8 cellular contexts compared by ENCODE assay signal in the genomic region with DNA sequence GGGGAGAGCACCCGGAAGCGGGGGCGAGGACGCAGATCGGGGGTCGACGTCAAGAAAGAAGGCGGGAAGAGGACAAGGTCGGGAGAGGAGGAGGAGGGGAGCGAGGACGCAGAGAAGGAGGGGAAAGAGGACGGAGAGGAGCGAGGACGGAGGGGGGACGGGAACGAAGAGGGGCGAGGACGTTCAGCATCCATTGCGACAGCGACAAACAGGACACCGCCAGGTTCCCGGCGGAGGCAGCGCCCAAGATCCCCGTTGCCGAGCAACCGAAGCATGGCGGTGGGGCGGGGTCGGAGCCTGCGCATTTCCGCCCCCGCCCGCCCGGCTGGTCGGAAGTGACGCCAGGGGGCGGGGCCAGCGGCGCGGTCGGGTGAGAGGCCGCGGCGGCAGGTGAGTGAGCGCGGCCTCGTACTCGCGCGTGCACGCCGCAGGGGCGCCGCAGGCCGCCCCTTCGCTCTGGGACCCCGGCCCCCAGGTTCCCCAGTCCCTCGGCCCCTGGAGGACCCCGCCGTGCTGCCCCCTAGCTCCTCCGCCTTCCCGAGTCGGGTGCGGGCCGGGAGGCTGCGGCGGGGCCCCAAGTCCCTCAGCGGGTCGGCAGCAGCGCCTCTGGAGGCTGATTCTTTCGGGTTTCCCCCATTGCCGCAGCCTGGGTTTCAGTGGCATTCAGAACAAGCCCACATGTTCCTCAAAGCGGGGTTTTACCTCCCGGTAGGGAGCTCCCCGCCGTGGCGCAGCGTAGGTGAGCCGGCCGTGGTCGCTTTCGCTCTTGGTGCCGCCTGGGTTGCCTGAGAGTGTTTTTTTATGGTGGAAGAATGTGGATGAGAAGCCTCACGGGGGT. TPM values are rescaled to one million over a fixed set of nuclear protein-coding genes. Genes with fewer than 3 reads are reported as not detected.
DNase-seq lines count a peak whose midpoint lies in the region; ATAC-seq and TF ChIP-seq lines count a peak whose summit lies in the region.

A gene with protein sequence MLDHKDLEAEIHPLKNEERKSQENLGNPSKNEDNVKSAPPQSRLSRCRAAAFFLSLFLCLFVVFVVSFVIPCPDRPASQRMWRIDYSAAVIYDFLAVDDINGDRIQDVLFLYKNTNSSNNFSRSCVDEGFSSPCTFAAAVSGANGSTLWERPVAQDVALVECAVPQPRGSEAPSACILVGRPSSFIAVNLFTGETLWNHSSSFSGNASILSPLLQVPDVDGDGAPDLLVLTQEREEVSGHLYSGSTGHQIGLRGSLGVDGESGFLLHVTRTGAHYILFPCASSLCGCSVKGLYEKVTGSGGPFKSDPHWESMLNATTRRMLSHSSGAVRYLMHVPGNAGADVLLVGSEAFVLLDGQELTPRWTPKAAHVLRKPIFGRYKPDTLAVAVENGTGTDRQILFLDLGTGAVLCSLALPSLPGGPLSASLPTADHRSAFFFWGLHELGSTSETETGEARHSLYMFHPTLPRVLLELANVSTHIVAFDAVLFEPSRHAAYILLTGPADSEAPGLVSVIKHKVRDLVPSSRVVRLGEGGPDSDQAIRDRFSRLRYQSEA (plus strand): TSS at position 354 of the 838 bp plus-strand sequence. CDS start 19,593 bp downstream, outside the sequence.

- H2AFZ ChIP-seq in SU-DHL-6 (ENCODE audit: low read depth, low read length, severe bottlenecking), result peak within 1 kb of the TSS; percentile 75
- peak within 1 kb of the TSS; percentile 98 for H2AFZ ChIP-seq in parathyroid adenoma

- H3K4me2 ChIP-seq in SU-DHL-6 (ENCODE audit: low read depth, low read length, poor library complexity, severe bottlenecking) (peak within 1 kb of the TSS; percentile 60), parathyroid adenoma (ENCODE audit: low read length) (peak within 1 kb of the TSS; percentile 98)

- H3K79me2 ChIP-seq in SU-DHL-6 (ENCODE audit: insufficient read depth, low read length) (peaks cover 6% of the 10 kb centered on the region), parathyroid adenoma (peaks cover 9% of the 10 kb centered on the region)

- no peaks in the 10 kb centered on the region for H4K20me1 ChIP-seq in SU-DHL-6 (ENCODE audit: low read depth, low read length)

- H3F3A ChIP-seq in SU-DHL-6 (ENCODE audit: insufficient read depth), result peaks cover 9% of the 10 kb centered on the region

- intact Hi-C loops in Right ventricle myocardium superior (cut with DNase I), result no loop called here
- intact Hi-C loops in tibial artery (cut with DNase I; ENCODE audit: low total_unique reads), result loop anchor here (5.0 kb wide), 1 partner anchor 113 kb away; no protein-coding TSS in a partner anchor

- H3K4me3 ChIP-seq in GM12875 (ENCODE audit: low read depth, low read length) (peak within 1 kb of the TSS; percentile 93), SU-DHL-6 (ENCODE audit: insufficient read depth, low read length, poor library complexity, severe bottlenecking) (peak within 1 kb of the TSS; percentile 74), parathyroid adenoma (ENCODE audit: low read depth, low read length) (peak within 1 kb of the TSS; percentile 97), tibial artery (peak within 1 kb of the TSS; percentile 81 to 99)

- peak within 1 kb of the TSS; percentile 98 for H3K27ac Mint-ChIP-seq in activated naive CD8-positive, alpha-beta T cell treated with anti-CD3 and anti-CD28 coated beads, Interleukin-2, amount 10 ng/mL, durations not matched to agents 7 days and 5 days

- peaks cover 14% of the 10 kb centered on the region for H3K4me1 Mint-ChIP-seq in activated naive CD8-positive, alpha-beta T cell treated with anti-CD3 and anti-CD28 coated beads, Interleukin-2, amount 10 ng/mL, durations not matched to agents 7 days and 5 days

- H3K9me3 Mint-ChIP-seq in activated naive CD8-positive, alpha-beta T cell treated with anti-CD3 and anti-CD28 coated beads, Interleukin-2, amount 10 ng/mL, durations not matched to agents 7 days and 5 days, result no peaks in the 10 kb centered on the region

- no peaks in the 10 kb centered on the region for H3K9me2 ChIP-seq in SU-DHL-6 (replicated peaks; ENCODE audit: insufficient read depth, low read length)

- H3K27me3 ChIP-seq in SU-DHL-6 (ENCODE audit: low read length), result no peaks in the 10 kb centered on the region
- H3K27me3 ChIP-seq in parathyroid adenoma (ENCODE audit: control insufficient read depth, insufficient read depth, low read length), result no peaks in the 10 kb centered on the region
- H3K27me3 ChIP-seq in tibial artery, result no peaks in the 10 kb centered on the region

- H3K27ac ChIP-seq in SU-DHL-6 (ENCODE audit: low read depth, low read length), result peak within 1 kb of the TSS; percentile 68
- H3K27ac ChIP-seq in parathyroid adenoma, result peak within 1 kb of the TSS; percentile 90
- peak within 1 kb of the TSS; percentile 96 to 98 for H3K27ac ChIP-seq in tibial artery

- H3K4me1 ChIP-seq in parathyroid adenoma, result peaks cover 5% of the 10 kb centered on the region
- peaks cover 0 to 16% (median 5%) of the 10 kb centered on the region in 4 donors for H3K4me1 ChIP-seq in tibial artery

- POLR2A ChIA-PET in activated naive CD8-positive, alpha-beta T cell treated with anti-CD3 and anti-CD28 coated beads, Interleukin-2, amount 10 ng/mL, durations not matched to agents 7 days and 5 days (lab: Charles Lee), result interaction anchor here (0.6 to 1.8 kb wide), 6 partner anchors 19 to 150 kb away, joined by 3 to 12 read pairs (median 4); partner anchors contain the start of gene AXIN1

- peaks cover 2% of the 10 kb centered on the region for H3K27me3 Mint-ChIP-seq in activated naive CD8-positive, alpha-beta T cell treated with anti-CD3 and anti-CD28 coated beads, Interleukin-2, amount 10 ng/mL, durations not matched to agents 7 days and 5 days

- DNase-seq in NCI-H1417 (lab: John Stamatoyannopoulos, UW) (peak; percentile 96 to 100 (median 97)), Right ventricle myocardium superior (peak; percentile 95), tibial artery (peak; percentile 93 to 95)
- peak; percentile 99 for DNase-seq in activated naive CD8-positive, alpha-beta T cell treated with anti-CD3 and anti-CD28 coated beads, Interleukin-2, amount 10 ng/mL, durations not matched to agents 7 days and 5 days

- TF ChIP-seq CTCF in GM12875 (IDR thresholded peaks at IDR 0.05; ENCODE audit: borderline replicate concordance, insufficient read depth, low read depth, low read length) (peak; percentile 66), SU-DHL-6 (IDR thresholded peaks at IDR 0.05; ENCODE audit: insufficient read depth, low read length, poor library complexity, severe bottlenecking) (peak; percentile 42), parathyroid adenoma (IDR thresholded peaks at IDR 0.05) (peak; percentile 51), tibial artery (IDR thresholded peaks at IDR 0.05) (peak; percentile 34 to 35)

- H3K9ac ChIP-seq in SU-DHL-6 (ENCODE audit: low read length), result peak within 1 kb of the TSS; percentile 71
- no peak within 1 kb of the TSS for H3K9ac ChIP-seq in parathyroid adenoma

- H3K9me3 ChIP-seq in SU-DHL-6 (ENCODE audit: insufficient read depth, low read length) (no peaks in the 10 kb centered on the region), parathyroid adenoma (ENCODE audit: control insufficient read depth, low read length) (no peaks in the 10 kb centered on the region), tibial artery (no peaks in the 10 kb centered on the region)

- no peaks in the 10 kb centered on the region for H3K36me3 ChIP-seq in SU-DHL-6 (ENCODE audit: low read length)
- H3K36me3 ChIP-seq in parathyroid adenoma (ENCODE audit: control insufficient read depth, insufficient read depth, low read length), result no peaks in the 10 kb centered on the region
- H3K36me3 ChIP-seq in tibial artery, result no peaks in the 10 kb centered on the region

- peak within 1 kb of the TSS; percentile 96 for H3K4me3 Mint-ChIP-seq in activated naive CD8-positive, alpha-beta T cell treated with anti-CD3 and anti-CD28 coated beads, Interleukin-2, amount 10 ng/mL, durations not matched to agents 7 days and 5 days

- peaks cover 1% of the 10 kb centered on the region for H3K36me3 Mint-ChIP-seq in activated naive CD8-positive, alpha-beta T cell treated with anti-CD3 and anti-CD28 coated beads, Interleukin-2, amount 10 ng/mL, durations not matched to agents 7 days and 5 days

- peak; percentile 83 for ATAC-seq in HG02763 (IDR thresholded peaks at IDR 0.05; ENCODE audit: unreplicated experiment)
- ATAC-seq in activated naive CD8-positive, alpha-beta T cell treated with anti-CD3 and anti-CD28 coated beads, Interleukin-2, amount 10 ng/mL, durations not matched to agents 7 days and 5 days (ENCODE audit: low read depth), result peak; percentile 84
- ATAC-seq in Right ventricle myocardium superior (ENCODE audit: poor library complexity), result peak; percentile 97

RNA-seq across cellular contexts. Expression of the gene that starts here (rescaled TPM):
- total RNA-seq in activated naive CD8-positive, alpha-beta T cell treated with anti-CD3 and anti-CD28 coated beads, Interleukin-2, amount 10 ng/mL, durations not matched to agents 7 days and 5 days, result 10 to 100 TPM; 21.0 to 21.1 TPM
- total RNA-seq in Right ventricle myocardium superior, result 135 TPM

Comparison
In these comparisons a context has a peak if more than half of its experiments do, and no peak if none do; other contexts are left out.
1. Peak in every context shown above with its lines: DNase-seq, ATAC-seq, H3K4me3 ChIP-seq and H3K27ac ChIP-seq.